In genomic region chr12:55658212-55658611, GRCh38 we compare ENCODE assay signal across 20 cellular contexts. TPM values are rescaled to one million over a fixed set of nuclear protein-coding genes. Genes with fewer than 3 reads are reported as not detected.
"Had no signal": no experiment of that assay in that cellular context is flagged by ENCODE, and none has a peak within 500 bp of the region (broad histone marks: within the 10 kb centered on the region; RNA-seq: fewer than 3 reads in every experiment).

No MANE protein-coding gene starts in this region.

- H3K27ac ChIP-seq: esophagus squamous epithelium, neutrophil, pancreas, SJSA1, suprapubic skin had no signal

- ATAC-seq: activated naive CD4-positive, alpha-beta T cell treated with anti-CD3 and anti-CD28 coated beads, Interleukin-2, amount 50 U/mL, for 72 hours; activated T-cell treated with anti-CD3 and anti-CD28 coated beads, Interleukin-2, amount 50 U/mL, for 72 hours; natural killer cell had no signal

- H3K4me1 ChIP-seq: esophagus squamous epithelium, pancreas, SJSA1, suprapubic skin had no signal

- H3K36me3 ChIP-seq: esophagus squamous epithelium, neutrophil, pancreas, SJSA1, suprapubic skin had no signal

- H3K4me3 ChIP-seq: esophagus squamous epithelium, pancreas, SJSA1, suprapubic skin had no signal

- H3K9me3 ChIP-seq: esophagus squamous epithelium, neutrophil, pancreas, SJSA1, suprapubic skin had no signal

- H3K27me3 ChIP-seq: esophagus squamous epithelium, neutrophil, pancreas, suprapubic skin had no signal

- DNase-seq: activated CD4-positive, alpha-beta T cell treated with anti-CD3 and anti-CD28 coated beads, Interleukin-2, amount 10 ng/mL, durations not matched to agents 24 days and 14 days; activated gamma-delta T cell treated with Interleukin-2 at 50 U/mL for 16 hours; activated T-cell treated with anti-CD3 and anti-CD28 coated beads, Interleukin-2, amount 50 U/mL, for 72 hours; effector CD8-positive, alpha-beta T cell; esophagus squamous epithelium; hypothalamus; islet precursor cell; mesendoderm; natural killer cell; pancreas had no signal

- FAIRE-seq: bronchial epithelial cell, endothelial cell of umbilical vein, pancreas had no signal

RNA-seq across cellular contexts. Expression of gene OR10P1, which starts 21.5 kb away (rescaled TPM):
- total RNA-seq: activated CD4-positive, alpha-beta T cell treated with anti-CD3 and anti-CD28 coated beads, Interleukin-2, amount 10 ng/mL, durations not matched to agents 24 days and 14 days; activated naive CD4-positive, alpha-beta T cell treated with anti-CD3 and anti-CD28 coated beads, Interleukin-2, amount 50 U/mL, for 72 hours; activated T-cell treated with anti-CD3 and anti-CD28 coated beads, Interleukin-2, amount 50 U/mL, for 72 hours; bronchial epithelial cell; cerebellum; endothelial cell of umbilical vein; esophagus squamous epithelium; liver; natural killer cell; pancreas; renal cortical epithelial cell; SJSA1; skeletal muscle tissue; suprapubic skin had no signal
- polyA plus RNA-seq: endothelial cell of umbilical vein, liver, pancreas had no signal
